In genomic region chr17:48992433-48992832, GRCh38 we compare ENCODE assay signal across 1 cellular context.
TF ChIP-seq lines count a peak whose summit lies in the region.

No MANE protein-coding gene starts in this region.

TF ChIP-seq in HCT116, 20 proteins besides CTCF, POLR2A, EP300 and RAD21 (continued from another document):
- TF ChIP-seq ZBTB33 (IDR thresholded peaks at IDR 0.05; ENCODE audit: extremely low read depth, insufficient replicate concordance, low read length) (no peak), CBX3 (IDR thresholded peaks at IDR 0.05; ENCODE audit: low read depth) (no peak), EZH2 (IDR thresholded peaks at IDR 0.05) (no peak; the same call in 1 of the 2 replicates)
